34 cellular contexts compared by ENCODE assay signal in the genomic region with DNA sequence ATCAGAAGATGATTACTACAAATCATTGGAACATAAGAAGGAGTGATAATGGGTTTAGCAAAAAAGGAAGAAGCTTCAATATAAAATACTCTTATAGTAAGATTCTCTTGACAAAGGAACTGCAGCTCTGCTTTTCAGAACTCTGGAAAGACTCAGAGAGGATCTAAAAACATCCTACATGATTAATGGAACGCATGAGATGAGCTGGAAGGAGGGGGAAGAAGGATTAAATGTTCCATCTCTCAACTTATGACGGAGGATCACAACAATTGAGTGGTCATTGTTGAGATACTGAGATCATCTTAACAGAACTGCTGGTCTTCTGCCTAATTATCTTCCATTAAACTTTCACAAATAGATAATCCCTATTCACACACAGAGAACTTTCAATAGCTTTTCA.
"Had no signal": no experiment of that assay in that cellular context is flagged by ENCODE, and none has a peak within 500 bp of the region (broad histone marks: within the 10 kb centered on the region; RNA-seq: fewer than 3 reads in every experiment).

No MANE protein-coding gene starts in this region.

- H3K4me1 ChIP-seq: breast epithelium, esophagus squamous epithelium, gastroesophageal sphincter, testis, transverse colon had no signal

- FAIRE-seq: endometrium, urothelium cell line had no signal

- H3K79me2 ChIP-seq: hepatocyte had no signal

- ATAC-seq: gastroesophageal sphincter; left cardiac atrium; naive thymus-derived CD8-positive, alpha-beta T cell; right cardiac atrium had no signal

- H3K36me3 ChIP-seq: breast epithelium, esophagus squamous epithelium, gastroesophageal sphincter, transverse colon had no signal

- H3K27ac Mint-ChIP-seq: activated naive CD4-positive, alpha-beta T cell treated with anti-CD3 and anti-CD28 coated beads for 36 hours; activated naive CD8-positive, alpha-beta T cell treated with anti-CD3 and anti-CD28 coated beads for 36 hours; activated T-helper 1 cell treated with anti-CD3 and anti-CD28 coated beads, Interleukin-12 subunit alpha, Interleukin-12 subunit beta, Interleukin-2, Interleukin-4 antibody, amounts not matched to agents 30 ng/mL and 10 ng/mL and 1 ng/mL, durations not matched to agents 14 hours and 24 hours and 36 hours; naive thymus-derived CD8-positive, alpha-beta T cell; T-helper 1 cell treated with Interleukin-12 subunit alpha and Interleukin-12 subunit beta and Interleukin-4 antibody, amounts not matched to agents 30 μg/mL and 1 μg/mL, for 36 hours had no signal

- H3K9me3 ChIP-seq: breast epithelium, esophagus squamous epithelium, gastroesophageal sphincter, testis, transverse colon had no signal

- H3K27me3 ChIP-seq: breast epithelium, esophagus squamous epithelium, gastroesophageal sphincter, hepatocyte, testis, transverse colon had no signal

- DNase-seq: activated CD4-positive, alpha-beta T cell treated with anti-CD3 and anti-CD28 coated beads for 4 hours; activated CD4-positive, alpha-beta T cell treated with anti-CD3 and anti-CD28 coated beads, Interleukin-2, amount 50 U/mL, for 4 hours; activated CD8-positive, alpha-beta memory T cell treated with anti-CD3 and anti-CD28 coated beads, Interleukin-2, amount 50 U/mL, for 4 hours; activated effector memory CD4-positive, alpha-beta T cell treated with anti-CD3 and anti-CD28 coated beads, Interleukin-2, amount 50 U/mL, for 16 hours; activated naive CD4-positive, alpha-beta T cell treated with anti-CD3 and anti-CD28 coated beads for 36 hours; activated naive CD8-positive, alpha-beta T cell treated with anti-CD3 and anti-CD28 coated beads for 36 hours; activated T-cell treated with anti-CD3 and anti-CD28 coated beads, Interleukin-2, amount 50 U/mL, for 1 hour; amniotic stem cell; central memory CD4-positive, alpha-beta T cell; dermis blood vessel endothelial cell; effector CD4-positive, alpha-beta T cell; esophagus squamous epithelium; islet precursor cell; left cardiac atrium; mammary epithelial cell; naive thymus-derived CD8-positive, alpha-beta T cell; occipital lobe; right cardiac atrium; stimulated activated CD4-positive, alpha-beta T cell treated with anti-CD3 and anti-CD28 coated beads, Interleukin-2, amount 100 ng/mL, for 48 hours; stimulated activated naive CD4-positive, alpha-beta T cell treated with Interleukin-2 at 50 U/mL for 16 hours; SW 1271; T-helper 9 cell; testis; transverse colon had no signal

- H2AFZ ChIP-seq: hepatocyte had no signal

- H3K27ac ChIP-seq: breast epithelium, epithelial cell of prostate, esophagus squamous epithelium, gastroesophageal sphincter, hepatocyte, testis, VCaP had no signal

- H3K4me3 ChIP-seq: breast epithelium, esophagus squamous epithelium, gastroesophageal sphincter, hepatocyte, testis, transverse colon had no signal

- H3K9me3 Mint-ChIP-seq: activated naive CD4-positive, alpha-beta T cell treated with anti-CD3 and anti-CD28 coated beads for 36 hours; activated naive CD8-positive, alpha-beta T cell treated with anti-CD3 and anti-CD28 coated beads for 36 hours; activated T-helper 1 cell treated with anti-CD3 and anti-CD28 coated beads, Interleukin-12 subunit alpha, Interleukin-12 subunit beta, Interleukin-2, Interleukin-4 antibody, amounts not matched to agents 30 ng/mL and 10 ng/mL and 1 ng/mL, durations not matched to agents 14 hours and 24 hours and 36 hours; T-helper 1 cell treated with Interleukin-12 subunit alpha and Interleukin-12 subunit beta and Interleukin-4 antibody, amounts not matched to agents 30 μg/mL and 1 μg/mL, for 36 hours had no signal

- H3K36me3 Mint-ChIP-seq: activated naive CD8-positive, alpha-beta T cell treated with anti-CD3 and anti-CD28 coated beads for 36 hours; naive thymus-derived CD8-positive, alpha-beta T cell had no signal

- H3K27me3 Mint-ChIP-seq: activated naive CD8-positive, alpha-beta T cell treated with anti-CD3 and anti-CD28 coated beads for 36 hours; naive thymus-derived CD8-positive, alpha-beta T cell had no signal

- H3K4me3 Mint-ChIP-seq: activated naive CD4-positive, alpha-beta T cell treated with anti-CD3 and anti-CD28 coated beads for 36 hours; activated naive CD8-positive, alpha-beta T cell treated with anti-CD3 and anti-CD28 coated beads for 36 hours; activated T-helper 1 cell treated with anti-CD3 and anti-CD28 coated beads, Interleukin-12 subunit alpha, Interleukin-12 subunit beta, Interleukin-2, Interleukin-4 antibody, amounts not matched to agents 30 ng/mL and 10 ng/mL and 1 ng/mL, durations not matched to agents 14 hours and 24 hours and 36 hours; naive thymus-derived CD8-positive, alpha-beta T cell; neural crest cell; T-helper 1 cell treated with Interleukin-12 subunit alpha and Interleukin-12 subunit beta and Interleukin-4 antibody, amounts not matched to agents 30 μg/mL and 1 μg/mL, for 36 hours had no signal

- H3K4me2 ChIP-seq: hepatocyte had no signal

- H3K4me1 Mint-ChIP-seq: activated naive CD8-positive, alpha-beta T cell treated with anti-CD3 and anti-CD28 coated beads for 36 hours; naive thymus-derived CD8-positive, alpha-beta T cell; neural crest cell had no signal
